In genomic region chr5:77145666-77146065, GRCh38 we compare ENCODE assay signal across 12 cellular contexts. TPM values are rescaled to one million over a fixed set of nuclear protein-coding genes. Genes with fewer than 3 reads are reported as not detected.
DNase-seq lines count a peak whose midpoint lies in the region; ATAC-seq and TF ChIP-seq lines count a peak whose summit lies in the region.
"Had no signal": no experiment of that assay in that cellular context is flagged by ENCODE, and none has a peak within 500 bp of the region (broad histone marks: within the 10 kb centered on the region; RNA-seq: fewer than 3 reads in every experiment).

No MANE protein-coding gene starts in this region.

- DNase-seq in ACHN: peak; percentile 20
- DNase-seq in HFF-Myc (ENCODE audit: extremely low read depth, low read depth): peak; percentile 33
- peak; percentile 23 for DNase-seq in astrocyte of the hippocampus (ENCODE audit: low read depth, low spot score)
- peak; percentile 19 for DNase-seq in kidney glomerular epithelial cell (lab: John Stamatoyannopoulos, UW)
- no peak for DNase-seq in activated CD8-positive, alpha-beta memory T cell treated with anti-CD3 and anti-CD28 coated beads, Interleukin-2, amount 50 U/mL, for 4 hours
- DNase-seq in COLO668 (lab: John Stamatoyannopoulos, UW; ENCODE audit: unreplicated experiment): no peak
- no peak for DNase-seq in lower lobe of right lung
- DNase-seq: immature natural killer cell, Karpas-422, naive B cell, NCI-H2107 had no signal

- H3K27me3 ChIP-seq in lower lobe of right lung (ENCODE audit: low read depth): no peaks in the 10 kb centered on the region

- no peaks in the 10 kb centered on the region for H3K4me1 ChIP-seq in lower lobe of right lung

- H3K9me3 ChIP-seq in lower lobe of right lung: no peaks in the 10 kb centered on the region

- in situ Hi-C loops in ACHN (cut with HindIII; ENCODE audit: low pct_ligation_motif_present, low pct_unique_long_range_greater_than_20kb, low sequenced_read_pairs): no loop called here

- H3K27ac ChIP-seq in lower lobe of right lung: no peak overlapping the region

- H3K36me3 ChIP-seq in lower lobe of right lung: no peaks in the 10 kb centered on the region

- TF ChIP-seq CTCF in HFF-Myc (IDR thresholded peaks at IDR 0.05; ENCODE audit: low read depth, low read length, missing control alignments) (no peak), lower lobe of right lung (IDR thresholded peaks at IDR 0.05) (no peak)

- H3K4me3 ChIP-seq in HFF-Myc (replicated peaks; ENCODE audit: low read depth, low read length) (no peak overlapping the region), lower lobe of right lung (no peak overlapping the region)

- no peak for ATAC-seq in HG02840 (IDR thresholded peaks at IDR 0.05; ENCODE audit: low FRiP score, unreplicated experiment)
- ATAC-seq in lower lobe of right lung: no peak

- intact Hi-C loops in lower lobe of right lung (cut with DNase I): no loop called here

RNA-seq across cellular contexts. Expression of gene ZBED3, which starts 58.6 kb away (rescaled TPM):
- total RNA-seq in lower lobe of right lung: 13.4 TPM

Comparison
In these comparisons a context has a peak if more than half of its experiments do, and no peak if none do; other contexts are left out.
1. DNase-seq: peak in ACHN (single experiment), HFF-Myc (single experiment), astrocyte of the hippocampus (single experiment) and kidney glomerular epithelial cell (single experiment); none in activated CD8-positive, alpha-beta memory T cell treated with anti-CD3 and anti-CD28 coated beads, Interleukin-2, amount 50 U/mL, for 4 hours (single experiment), COLO668 (single experiment) and lower lobe of right lung (single experiment).